In the genomic region with DNA sequence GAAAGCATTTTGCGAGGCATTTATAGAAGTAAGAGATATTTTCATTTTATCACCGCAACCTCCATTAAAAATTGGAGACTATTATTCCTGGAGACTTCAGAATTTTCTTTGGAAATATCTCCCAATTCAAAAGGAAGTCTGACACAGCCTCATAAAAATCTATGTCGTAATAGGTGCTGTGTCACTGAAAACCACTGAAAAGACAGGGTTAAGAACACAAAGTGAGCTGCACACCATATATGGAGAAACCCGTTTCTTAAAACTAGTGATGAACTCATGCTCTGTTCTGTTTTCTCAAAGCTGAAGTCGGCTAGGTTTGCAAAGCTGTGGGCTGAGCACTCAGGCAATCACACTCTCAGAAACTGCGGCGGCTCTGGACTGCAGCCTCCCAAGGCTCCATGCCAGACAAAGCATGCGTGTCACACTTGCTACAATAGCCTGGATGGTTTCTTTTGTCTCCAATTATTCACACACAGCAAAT, we compare ENCODE assay signal across 8 cellular contexts. TPM values are rescaled to one million over a fixed set of nuclear protein-coding genes. Genes with fewer than 3 reads are reported as not detected.
DNase-seq lines count a peak whose midpoint lies in the region; ATAC-seq and TF ChIP-seq lines count a peak whose summit lies in the region.

A gene (plus strand): TSS at position 287 of the 481 bp plus-strand sequence. CDS start 126 bp downstream, at position 413.

- H3K27ac ChIP-seq in GM23338 (ENCODE audit: low read depth): no peak within 1 kb of the TSS
- H3K27ac ChIP-seq in right lobe of liver: peak within 1 kb of the TSS; percentile 22 to 75 (median 42)

- H3K9ac ChIP-seq in Loucy (ENCODE audit: low read depth, low read length, poor library complexity, severe bottlenecking): peak within 1 kb of the TSS; percentile 20

- H3K9me2 ChIP-seq in GM23338 (ENCODE audit: insufficient read depth) (no peaks in the 10 kb centered on the region), Loucy (replicated peaks; ENCODE audit: low read depth, low read length) (no peaks in the 10 kb centered on the region)

- no peaks in the 10 kb centered on the region for H3K36me3 ChIP-seq in GM23338 (ENCODE audit: insufficient read depth)
- no peaks in the 10 kb centered on the region for H3K36me3 ChIP-seq in Loucy (ENCODE audit: insufficient read depth, low read length)
- no peaks in the 10 kb centered on the region for H3K36me3 ChIP-seq in right lobe of liver

- intact Hi-C loops in right lobe of liver (cut with DNase I): no loop called here

- ATAC-seq in GM23338 (no peak), right lobe of liver (peak; percentile 82 to 85 (median 84))
- ATAC-seq in activated CD4-positive, CD25-positive, alpha-beta regulatory T cell treated with anti-CD3 and anti-CD28 coated beads, Interleukin-2, amount 50 U/mL, for 24 hours: peak; percentile 89 to 90

- TF ChIP-seq POLR2A in right lobe of liver (IDR thresholded peaks at IDR 0.05): peak; percentile 37

- H2AFZ ChIP-seq in GM23338 (peak within 1 kb of the TSS; percentile 75; the same call in 1 of the 2 replicates), Loucy (ENCODE audit: low read length) (peak within 1 kb of the TSS; percentile 66)

- H3K27me3 Mint-ChIP-seq in GM23338 (ENCODE audit: insufficient read depth, low read depth, poor library complexity): no peaks in the 10 kb centered on the region

- H3K27me3 ChIP-seq in GM23338 (ENCODE audit: insufficient read depth) (no peaks in the 10 kb centered on the region), Loucy (ENCODE audit: insufficient read depth, low read length, poor library complexity, severe bottlenecking) (no peaks in the 10 kb centered on the region), right lobe of liver (no peaks in the 10 kb centered on the region)

- H3K9me3 ChIP-seq in Loucy (ENCODE audit: insufficient read depth, low read depth, low read length) (no peaks in the 10 kb centered on the region), right lobe of liver (no peaks in the 10 kb centered on the region)

- H3K4me2 ChIP-seq in GM23338 (no peak within 1 kb of the TSS), Loucy (ENCODE audit: low read depth, low read length, poor library complexity, severe bottlenecking) (peak within 1 kb of the TSS; percentile 74)

- no peak within 1 kb of the TSS for H3K4me3 ChIP-seq in GM23338
- peak within 1 kb of the TSS; percentile 65 for H3K4me3 ChIP-seq in Loucy (ENCODE audit: low read length, poor library complexity, severe bottlenecking)
- H3K4me3 ChIP-seq in right lobe of liver: peak within 1 kb of the TSS; percentile 17 to 31 (median 17)

- WGBS in right lobe of liver (ENCODE audit: insufficient coverage, low coverage, low lambda C conversion rate, missing lambda C conversion rate): 27% methylated on average over 8 of the region's 8 CpGs

- no peaks in the 10 kb centered on the region for H3K79me2 ChIP-seq in GM23338 (replicated peaks; ENCODE audit: insufficient read depth)
- H3K79me2 ChIP-seq in Loucy (ENCODE audit: insufficient read depth, low read length): no peaks in the 10 kb centered on the region

- H3F3A ChIP-seq in GM23338 (replicated peaks; ENCODE audit: low read depth): no peaks in the 10 kb centered on the region
- H3F3A ChIP-seq in Loucy (ENCODE audit: low read depth): no peaks in the 10 kb centered on the region

- TF ChIP-seq CTCF in GM23338 (conservative IDR thresholded peaks at IDR 0.05; ENCODE audit: low read depth in 2 of 2) (no peak), Loucy (conservative IDR thresholded peaks at IDR 0.05; ENCODE audit: low read length) (no peak), right lobe of liver (IDR thresholded peaks at IDR 0.05) (no peak)

- H3K4me1 ChIP-seq in GM23338 (ENCODE audit: insufficient read depth) (peaks cover 12% of the 10 kb centered on the region), Loucy (ENCODE audit: insufficient read depth, low read length, poor library complexity, severe bottlenecking) (peaks cover 27% of the 10 kb centered on the region), right lobe of liver (no peaks in the 10 kb centered on the region)

- peak; percentile 19 for DNase-seq in ELF-1 (ENCODE audit: low read depth, low spot score)
- DNase-seq in GM23338 (ENCODE audit: low spot score): no peak
- peak; percentile 82 for DNase-seq in central memory CD4-positive, alpha-beta T cell
- peak; percentile 50 to 69 (median 65) for DNase-seq in right lobe of liver
- DNase-seq in stimulated activated CD4-positive, alpha-beta T cell treated with anti-CD3 and anti-CD28 coated beads, Interleukin-4, amount 100 ng/mL, for 24 hours: peak; percentile 80
- DNase-seq in NCI-H2171 (lab: John Stamatoyannopoulos, UW): no peak

- H3K4me3 Mint-ChIP-seq in GM23338: no peak within 1 kb of the TSS

- no peaks in the 10 kb centered on the region for H4K20me1 ChIP-seq in GM23338 (replicated peaks; ENCODE audit: insufficient read depth)
- no peaks in the 10 kb centered on the region for H4K20me1 ChIP-seq in Loucy (ENCODE audit: insufficient read depth, low read length, poor library complexity, severe bottlenecking)

- no peaks in the 10 kb centered on the region for H3K9me3 Mint-ChIP-seq in GM23338

- peak within 1 kb of the TSS; percentile 50; the same call in 1 of the 2 replicates for H3K27ac Mint-ChIP-seq in GM23338

- peaks cover 21% of the 10 kb centered on the region for H3K4me1 Mint-ChIP-seq in GM23338

- no peaks in the 10 kb centered on the region for H3K36me3 Mint-ChIP-seq in GM23338 (ENCODE audit: low read depth)

TF ChIP-seq in GM23338, 12 proteins besides CTCF, POLR2A, EP300 and RAD21 (continues in another document):
- TF ChIP-seq, protein P1, sequence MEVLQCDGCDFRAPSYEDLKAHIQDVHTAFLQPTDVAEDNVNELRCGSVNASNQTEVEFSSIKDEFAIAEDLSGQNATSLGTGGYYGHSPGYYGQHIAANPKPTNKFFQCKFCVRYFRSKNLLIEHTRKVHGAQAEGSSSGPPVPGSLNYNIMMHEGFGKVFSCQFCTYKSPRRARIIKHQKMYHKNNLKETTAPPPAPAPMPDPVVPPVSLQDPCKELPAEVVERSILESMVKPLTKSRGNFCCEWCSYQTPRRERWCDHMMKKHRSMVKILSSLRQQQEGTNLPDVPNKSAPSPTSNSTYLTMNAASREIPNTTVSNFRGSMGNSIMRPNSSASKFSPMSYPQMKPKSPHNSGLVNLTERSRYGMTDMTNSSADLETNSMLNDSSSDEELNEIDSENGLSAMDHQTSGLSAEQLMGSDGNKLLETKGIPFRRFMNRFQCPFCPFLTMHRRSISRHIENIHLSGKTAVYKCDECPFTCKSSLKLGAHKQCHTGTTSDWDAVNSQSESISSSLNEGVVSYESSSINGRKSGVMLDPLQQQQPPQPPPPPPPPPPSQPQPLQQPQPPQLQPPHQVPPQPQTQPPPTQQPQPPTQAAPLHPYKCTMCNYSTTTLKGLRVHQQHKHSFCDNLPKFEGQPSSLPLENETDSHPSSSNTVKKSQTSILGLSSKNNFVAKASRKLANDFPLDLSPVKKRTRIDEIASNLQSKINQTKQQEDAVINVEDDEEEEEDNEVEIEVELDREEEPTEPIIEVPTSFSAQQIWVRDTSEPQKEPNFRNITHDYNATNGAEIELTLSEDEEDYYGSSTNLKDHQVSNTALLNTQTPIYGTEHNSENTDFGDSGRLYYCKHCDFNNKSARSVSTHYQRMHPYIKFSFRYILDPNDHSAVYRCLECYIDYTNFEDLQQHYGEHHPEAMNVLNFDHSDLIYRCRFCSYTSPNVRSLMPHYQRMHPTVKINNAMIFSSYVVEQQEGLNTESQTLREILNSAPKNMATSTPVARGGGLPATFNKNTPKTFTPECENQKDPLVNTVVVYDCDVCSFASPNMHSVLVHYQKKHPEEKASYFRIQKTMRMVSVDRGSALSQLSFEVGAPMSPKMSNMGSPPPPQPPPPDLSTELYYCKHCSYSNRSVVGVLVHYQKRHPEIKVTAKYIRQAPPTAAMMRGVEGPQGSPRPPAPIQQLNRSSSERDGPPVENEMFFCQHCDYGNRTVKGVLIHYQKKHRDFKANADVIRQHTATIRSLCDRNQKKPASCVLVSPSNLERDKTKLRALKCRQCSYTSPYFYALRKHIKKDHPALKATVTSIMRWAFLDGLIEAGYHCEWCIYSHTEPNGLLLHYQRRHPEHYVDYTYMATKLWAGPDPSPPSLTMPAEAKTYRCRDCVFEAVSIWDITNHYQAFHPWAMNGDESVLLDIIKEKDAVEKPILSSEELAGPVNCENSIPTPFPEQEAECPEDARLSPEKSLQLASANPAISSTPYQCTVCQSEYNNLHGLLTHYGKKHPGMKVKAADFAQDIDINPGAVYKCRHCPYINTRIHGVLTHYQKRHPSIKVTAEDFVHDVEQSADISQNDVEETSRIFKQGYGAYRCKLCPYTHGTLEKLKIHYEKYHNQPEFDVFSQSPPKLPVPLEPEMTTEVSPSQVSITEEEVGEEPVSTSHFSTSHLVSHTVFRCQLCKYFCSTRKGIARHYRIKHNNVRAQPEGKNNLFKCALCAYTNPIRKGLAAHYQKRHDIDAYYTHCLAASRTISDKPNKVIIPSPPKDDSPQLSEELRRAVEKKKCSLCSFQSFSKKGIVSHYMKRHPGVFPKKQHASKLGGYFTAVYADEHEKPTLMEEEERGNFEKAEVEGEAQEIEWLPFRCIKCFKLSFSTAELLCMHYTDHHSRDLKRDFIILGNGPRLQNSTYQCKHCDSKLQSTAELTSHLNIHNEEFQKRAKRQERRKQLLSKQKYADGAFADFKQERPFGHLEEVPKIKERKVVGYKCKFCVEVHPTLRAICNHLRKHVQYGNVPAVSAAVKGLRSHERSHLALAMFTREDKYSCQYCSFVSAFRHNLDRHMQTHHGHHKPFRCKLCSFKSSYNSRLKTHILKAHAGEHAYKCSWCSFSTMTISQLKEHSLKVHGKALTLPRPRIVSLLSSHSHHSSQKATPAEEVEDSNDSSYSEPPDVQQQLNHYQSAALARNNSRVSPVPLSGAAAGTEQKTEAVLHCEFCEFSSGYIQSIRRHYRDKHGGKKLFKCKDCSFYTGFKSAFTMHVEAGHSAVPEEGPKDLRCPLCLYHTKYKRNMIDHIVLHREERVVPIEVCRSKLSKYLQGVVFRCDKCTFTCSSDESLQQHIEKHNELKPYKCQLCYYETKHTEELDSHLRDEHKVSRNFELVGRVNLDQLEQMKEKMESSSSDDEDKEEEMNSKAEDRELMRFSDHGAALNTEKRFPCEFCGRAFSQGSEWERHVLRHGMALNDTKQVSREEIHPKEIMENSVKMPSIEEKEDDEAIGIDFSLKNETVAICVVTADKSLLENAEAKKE (CRISPR knock-in tag; IDR thresholded peaks at IDR 0.05): no peak
- no peak for TF ChIP-seq ZNF331 (CRISPR knock-in tag; IDR thresholded peaks at IDR 0.05; ENCODE audit: low read depth)

RNA-seq across cellular contexts. Expression of the gene that starts here (rescaled TPM):
- 0.03 and 0.04 TPM in 2 replicates for total RNA-seq in GM23338 (2014; rRNA removed; shearing (Covaris generic))
- 4.8 and 6.1 TPM in 2 replicates for polyA plus RNA-seq in GM23338 (2016; fragmentation: Nextera tagmentation; extraction: Ambion mirVana)
- total RNA-seq in right lobe of liver: 10 to 100 TPM in 1 of 6 experiments, 1 to 10 TPM in 5; 3.4 to 16.2 (median 4.0) TPM

Comparison
In these comparisons a context has a peak if more than half of its experiments do, and no peak if none do; other contexts are left out.
1. DNase-seq: peak in ELF-1 (single experiment), central memory CD4-positive, alpha-beta T cell (single experiment), right lobe of liver (3 of 3) and stimulated activated CD4-positive, alpha-beta T cell treated with anti-CD3 and anti-CD28 coated beads, Interleukin-4, amount 100 ng/mL, for 24 hours (single experiment); none in GM23338 (single experiment) and NCI-H2171 (single experiment).